Comparison of ENCODE assay signal across 17 cellular contexts in genomic region chr11:84260862-84261261, GRCh38.
A peak's percentile ranks its signal among the peaks of the same experiment; 100 is the strongest.
DNase-seq lines count a peak whose midpoint lies in the region; ATAC-seq, FAIRE-seq and TF ChIP-seq lines count a peak whose summit lies in the region.
"Had no signal": no experiment of that assay in that cellular context is flagged by ENCODE, and none has a peak within 500 bp of the region (broad histone marks: within the 10 kb centered on the region; RNA-seq: fewer than 3 reads in every experiment).

No MANE protein-coding gene starts in this region.

- in situ Hi-C loops in GM13977 (cut with MboI; ENCODE audit: low pct_unique_long_range_greater_than_20kb, low sequenced_read_pairs, unreplicated experiment): loop anchor here (25.0 kb wide), 1 partner anchor 424 kb away; no protein-coding TSS in a partner anchor

- peak; percentile 46 for DNase-seq in D341Med (ENCODE audit: low spot score)
- DNase-seq in NCI-H446 treated with DMSO at 0.1 percent for 48 hours (lab: John Stamatoyannopoulos, UW): peak; percentile 56
- DNase-seq in astrocyte of the hippocampus (ENCODE audit: low read depth, low spot score): peak; percentile 41
- peak; percentile 51 for DNase-seq in inferior parietal cortex (ENCODE audit: extremely low spot score)
- no peak for DNase-seq in RCC 7860 (ENCODE audit: low spot score)
- no peak for DNase-seq in NCI-H1105 (lab: John Stamatoyannopoulos, UW)
- DNase-seq in GM13977 (ENCODE audit: low spot score): no peak
- DNase-seq: AML-193; CD4-positive, CD25-positive, alpha-beta regulatory T cell; DND-41; GF-D8; NCI-H1417 treated with DMSO at 0.1 percent for 48 hours; NCI-H2029 treated with DMSO at 0.1 percent for 48 hours; NCI-H2227 treated with DMSO at 0.1 percent for 48 hours; NCI-H748 treated with DMSO at 0.1 percent for 48 hours; RPMI8226 had no signal

- no peak for FAIRE-seq in RCC 7860 (lab: Jason Lieb, UNC)

- no peak for ATAC-seq in HG03521 (IDR thresholded peaks at IDR 0.05; ENCODE audit: unreplicated experiment)

- TF ChIP-seq CTCF in GM13977 (IDR thresholded peaks at IDR 0.05; ENCODE audit: extremely low read depth, insufficient read depth, missing control alignments): no peak

Comparison
In these comparisons a context has a peak if more than half of its experiments do, and no peak if none do; other contexts are left out.
1. DNase-seq: peak in D341Med (single experiment), NCI-H446 treated with DMSO at 0.1 percent for 48 hours (single experiment), astrocyte of the hippocampus (single experiment) and inferior parietal cortex (single experiment); none in RCC 7860 (single experiment), NCI-H1105 (single experiment) and GM13977 (single experiment).